10 cellular contexts compared by ENCODE assay signal in genomic region chr4:1337376-1337831, GRCh38. TPM values are rescaled to one million over a fixed set of nuclear protein-coding genes. Genes with fewer than 3 reads are reported as not detected.
DNase-seq lines count a peak whose midpoint lies in the region; ATAC-seq and TF ChIP-seq lines count a peak whose summit lies in the region.
"Had no signal": no experiment of that assay in that cellular context is flagged by ENCODE, and none has a peak within 500 bp of the region (broad histone marks: within the 10 kb centered on the region; RNA-seq: fewer than 3 reads in every experiment).

No MANE protein-coding gene starts in this region.

- H3K36me3 ChIP-seq in left ventricle myocardium inferior: peaks cover 77% of the 10 kb centered on the region

- intact Hi-C loops in right cardiac atrium (cut with DNase I) (loop anchor here in 1 of 4 donors (10.0 kb wide), 1 partner anchor 173 kb away; no protein-coding TSS in a partner anchor), left ventricle myocardium inferior (cut with micrococcal nuclease) (no loop called here)

- H3K9me3 Mint-ChIP-seq in activated naive CD4-positive, alpha-beta T cell treated with anti-CD3 and anti-CD28 coated beads, Interleukin-2, amount 50 U/mL, for 24 hours: no peaks in the 10 kb centered on the region
- H3K9me3 Mint-ChIP-seq in neural crest cell: no peaks in the 10 kb centered on the region

- ATAC-seq in right cardiac atrium (no peak), HG03159 (IDR thresholded peaks at IDR 0.05; ENCODE audit: unreplicated experiment) (no peak), GM21737 (IDR thresholded peaks at IDR 0.05; ENCODE audit: unreplicated experiment) (no peak)

- no peak for TF ChIP-seq CTCF in left ventricle myocardium inferior (IDR thresholded peaks at IDR 0.05; ENCODE audit: borderline replicate concordance)
- no peak for TF ChIP-seq CTCF in neural crest cell (conservative IDR thresholded peaks at IDR 0.05)

- H3K27ac ChIP-seq in right cardiac atrium (ENCODE audit: low read length) (no peak overlapping the region), left ventricle myocardium inferior (replicated peaks) (no peak overlapping the region)
- H3K27ac ChIP-seq: VCaP had no signal

- H3K9me3 ChIP-seq in right cardiac atrium (ENCODE audit: control insufficient read depth, low read length): no peaks in the 10 kb centered on the region
- H3K9me3 ChIP-seq in left ventricle myocardium inferior (replicated peaks): no peaks in the 10 kb centered on the region

- no peak overlapping the region for H3K4me3 ChIP-seq in right cardiac atrium (ENCODE audit: low read length)
- no peak overlapping the region for H3K4me3 ChIP-seq in left ventricle myocardium inferior

- no peaks in the 10 kb centered on the region for H3K4me1 ChIP-seq in right cardiac atrium (ENCODE audit: control insufficient read depth, insufficient read depth, low read length)
- H3K4me1 ChIP-seq in left ventricle myocardium inferior: no peaks in the 10 kb centered on the region

- H3K27me3 ChIP-seq in right cardiac atrium (ENCODE audit: control insufficient read depth, insufficient read depth) (no peaks in the 10 kb centered on the region), left ventricle myocardium inferior (ENCODE audit: low read depth) (no peaks in the 10 kb centered on the region)

- peak overlapping the region; percentile 83 for H3K27ac Mint-ChIP-seq in activated naive CD4-positive, alpha-beta T cell treated with anti-CD3 and anti-CD28 coated beads, Interleukin-2, amount 50 U/mL, for 24 hours
- H3K27ac Mint-ChIP-seq in neural crest cell (ENCODE audit: unreplicated experiment): peak overlapping the region; percentile 50

- H3K4me3 Mint-ChIP-seq in activated naive CD4-positive, alpha-beta T cell treated with anti-CD3 and anti-CD28 coated beads, Interleukin-2, amount 50 U/mL, for 24 hours: peak overlapping the region; percentile 44
- H3K4me3 Mint-ChIP-seq in neural crest cell: peak overlapping the region; percentile 9

- DNase-seq in right cardiac atrium (peak; percentile 10 to 42 (median 26)), left ventricle myocardium inferior (no peak), neural crest cell (ENCODE audit: low read depth, low spot score) (no peak), COLO668 (lab: John Stamatoyannopoulos, UW; ENCODE audit: unreplicated experiment) (no peak), putamen (ENCODE audit: low spot score) (no peak)
- DNase-seq: MV-4-11 had no signal

- H3K4me1 Mint-ChIP-seq in activated naive CD4-positive, alpha-beta T cell treated with anti-CD3 and anti-CD28 coated beads, Interleukin-2, amount 50 U/mL, for 24 hours: peaks cover 29% of the 10 kb centered on the region
- peaks cover under 1% of the 10 kb centered on the region for H3K4me1 Mint-ChIP-seq in neural crest cell

- 80% methylated on average over 11 of the region's 11 CpGs for WGBS in right cardiac atrium

- H3K27me3 Mint-ChIP-seq in activated naive CD4-positive, alpha-beta T cell treated with anti-CD3 and anti-CD28 coated beads, Interleukin-2, amount 50 U/mL, for 24 hours: no peaks in the 10 kb centered on the region
- H3K27me3 Mint-ChIP-seq in neural crest cell (ENCODE audit: low read depth): no peaks in the 10 kb centered on the region

- peaks cover 23% of the 10 kb centered on the region for H3K36me3 Mint-ChIP-seq in activated naive CD4-positive, alpha-beta T cell treated with anti-CD3 and anti-CD28 coated beads, Interleukin-2, amount 50 U/mL, for 24 hours
- H3K36me3 Mint-ChIP-seq in neural crest cell (ENCODE audit: low read depth): peaks cover 39% of the 10 kb centered on the region

RNA-seq across cellular contexts. Expression of gene UVSSA, which starts 9.6 kb away (rescaled TPM):
- total RNA-seq in right cardiac atrium: 1 to 10 TPM; 7.7 to 8.8 (median 8.5) TPM
- 5.0 TPM for polyA plus RNA-seq in right cardiac atrium
- total RNA-seq in left ventricle myocardium inferior: 5.9 TPM
- total RNA-seq in neural crest cell: 22.8 and 24.0 TPM in 2 replicates

RNA-seq across cellular contexts. Expression of gene MAEA, which starts 47.7 kb away (rescaled TPM):
- 10 to 100 TPM; 51.6 to 61.8 (median 59.2) TPM for total RNA-seq in right cardiac atrium
- polyA plus RNA-seq in right cardiac atrium: 53.4 TPM
- 49.5 TPM for total RNA-seq in left ventricle myocardium inferior
- 72.1 and 74.0 TPM in 2 replicates for total RNA-seq in neural crest cell

Comparison
In these comparisons a context has a peak if more than half of its experiments do, and no peak if none do; other contexts are left out.
1. DNase-seq: peak in right cardiac atrium (3 of 3); none in left ventricle myocardium inferior (single experiment), neural crest cell (single experiment), COLO668 (single experiment) and putamen (single experiment).